Comparison of ENCODE assay signal across 1 cellular context in the genomic region with DNA sequence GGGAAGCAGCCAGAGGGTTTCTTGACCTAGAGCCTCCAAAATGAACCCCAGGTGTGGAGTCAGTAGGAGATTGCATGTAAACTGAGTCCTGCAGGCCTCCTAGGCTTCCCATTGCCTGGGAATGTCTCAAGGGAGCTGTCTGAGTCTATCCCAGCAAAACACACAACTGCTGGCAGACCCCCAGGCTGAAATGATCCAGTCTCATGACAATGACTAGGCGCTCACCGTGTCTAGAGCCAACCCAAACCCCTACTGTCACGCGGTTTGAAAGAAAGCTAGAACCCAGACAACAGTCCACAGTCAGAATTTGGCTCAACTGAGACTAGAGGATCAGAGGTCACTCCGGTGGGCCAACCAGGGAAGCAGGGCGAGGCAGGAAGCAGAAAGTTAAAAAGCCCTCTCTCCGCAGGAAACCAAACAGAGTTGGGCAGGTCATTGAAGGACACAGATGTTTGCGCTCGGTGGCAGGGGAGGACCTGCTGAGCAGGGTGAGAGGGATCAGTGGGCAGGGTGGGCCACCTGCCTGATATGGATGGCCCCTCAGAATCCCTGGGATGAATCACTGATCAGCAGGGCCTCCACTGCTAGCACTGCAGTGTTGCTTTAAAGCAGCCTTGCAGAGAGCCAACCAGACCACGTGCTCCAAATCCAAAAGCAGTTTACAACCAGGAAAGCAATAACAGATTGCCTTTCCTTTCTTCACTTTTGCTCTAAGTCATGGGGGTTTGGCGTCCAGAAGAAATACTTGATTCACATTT.
TF ChIP-seq lines count a peak whose summit lies in the region.

No MANE protein-coding gene starts in this region.

TF ChIP-seq in HepG2, 621 proteins besides CTCF, POLR2A, EP300 and RAD21 (continued from another document and continues in another):
- no peak for TF ChIP-seq HMGA1 (CRISPR knock-in tag; conservative IDR thresholded peaks at IDR 0.05)
- TF ChIP-seq ADNP (CRISPR knock-in tag; IDR thresholded peaks at IDR 0.05) = no peak
- TF ChIP-seq ZBTB7A (CRISPR knock-in tag; IDR thresholded peaks at IDR 0.05) = peak; percentile 88; the same call in 1 of the 2 replicates
- TF ChIP-seq ATM (IDR thresholded peaks at IDR 0.05; ENCODE audit: borderline replicate concordance) = no peak
- TF ChIP-seq, protein P1, sequence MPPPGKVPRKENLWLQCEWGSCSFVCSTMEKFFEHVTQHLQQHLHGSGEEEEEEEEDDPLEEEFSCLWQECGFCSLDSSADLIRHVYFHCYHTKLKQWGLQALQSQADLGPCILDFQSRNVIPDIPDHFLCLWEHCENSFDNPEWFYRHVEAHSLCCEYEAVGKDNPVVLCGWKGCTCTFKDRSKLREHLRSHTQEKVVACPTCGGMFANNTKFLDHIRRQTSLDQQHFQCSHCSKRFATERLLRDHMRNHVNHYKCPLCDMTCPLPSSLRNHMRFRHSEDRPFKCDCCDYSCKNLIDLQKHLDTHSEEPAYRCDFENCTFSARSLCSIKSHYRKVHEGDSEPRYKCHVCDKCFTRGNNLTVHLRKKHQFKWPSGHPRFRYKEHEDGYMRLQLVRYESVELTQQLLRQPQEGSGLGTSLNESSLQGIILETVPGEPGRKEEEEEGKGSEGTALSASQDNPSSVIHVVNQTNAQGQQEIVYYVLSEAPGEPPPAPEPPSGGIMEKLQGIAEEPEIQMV (CRISPR knock-in tag; IDR thresholded peaks at IDR 0.05; ENCODE audit: low read depth) = peak; percentile 84; the same call in 1 of the 2 replicates
- TF ChIP-seq ZNF234 (CRISPR knock-in tag; conservative IDR thresholded peaks at IDR 0.05) = no peak
- TF ChIP-seq ZNF510 (CRISPR knock-in tag; IDR thresholded peaks at IDR 0.05; ENCODE audit: low read depth) = no peak
- TF ChIP-seq ZFP36L2 (CRISPR knock-in tag; IDR thresholded peaks at IDR 0.05) = no peak
- peak; percentile 66 for TF ChIP-seq POLR2G (IDR thresholded peaks at IDR 0.05; ENCODE audit: low read depth, low read length)
- TF ChIP-seq ATRX (CRISPR knock-in tag; IDR thresholded peaks at IDR 0.05; ENCODE audit: borderline replicate concordance) = no peak
- TF ChIP-seq ZBTB38 (CRISPR knock-in tag; IDR thresholded peaks at IDR 0.05) = peak; percentile 66; the same call in 1 of the 2 replicates
- TF ChIP-seq ZNF24 (IDR thresholded peaks at IDR 0.05) = no peak
- no peak for TF ChIP-seq ARID2 (CRISPR knock-in tag; IDR thresholded peaks at IDR 0.05; ENCODE audit: borderline replicate concordance)
- TF ChIP-seq ZNF761 (CRISPR knock-in tag; conservative IDR thresholded peaks at IDR 0.05) = peak; percentile 84
- peak; percentile 89; the same call in 1 of the 2 replicates for TF ChIP-seq MTA1 (CRISPR knock-in tag; IDR thresholded peaks at IDR 0.05; ENCODE audit: borderline replicate concordance)
- 0 out of 2 replicates have a peak, but pooled peaks have one; percentile 6 for TF ChIP-seq SRF (IDR thresholded peaks at IDR 0.05; ENCODE audit: low read depth, low read length)
- no peak for TF ChIP-seq ZNF326 (CRISPR knock-in tag; IDR thresholded peaks at IDR 0.05; ENCODE audit: borderline replicate concordance)
- TF ChIP-seq, protein P2, sequence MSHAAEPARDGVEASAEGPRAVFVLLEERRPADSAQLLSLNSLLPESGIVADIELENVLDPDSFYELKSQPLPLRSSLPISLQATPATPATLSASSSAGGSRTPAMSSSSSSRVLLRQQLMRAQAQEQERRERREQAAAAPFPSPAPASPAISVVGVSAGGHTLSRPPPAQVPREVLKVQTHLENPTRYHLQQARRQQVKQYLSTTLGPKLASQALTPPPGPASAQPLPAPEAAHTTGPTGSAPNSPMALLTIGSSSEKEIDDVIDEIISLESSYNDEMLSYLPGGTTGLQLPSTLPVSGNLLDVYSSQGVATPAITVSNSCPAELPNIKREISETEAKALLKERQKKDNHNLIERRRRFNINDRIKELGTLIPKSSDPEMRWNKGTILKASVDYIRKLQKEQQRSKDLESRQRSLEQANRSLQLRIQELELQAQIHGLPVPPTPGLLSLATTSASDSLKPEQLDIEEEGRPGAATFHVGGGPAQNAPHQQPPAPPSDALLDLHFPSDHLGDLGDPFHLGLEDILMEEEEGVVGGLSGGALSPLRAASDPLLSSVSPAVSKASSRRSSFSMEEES (CRISPR knock-in tag; IDR thresholded peaks at IDR 0.05) = peak; percentile 95
- peak; percentile 62; the same call in 1 of the 2 replicates for TF ChIP-seq MYPOP (CRISPR knock-in tag; IDR thresholded peaks at IDR 0.05)
- TF ChIP-seq TCF7L2 (IDR thresholded peaks at IDR 0.05; ENCODE audit: low read depth, low read length) = no peak
- peak; percentile 65; the same call in 1 of the 2 replicates for TF ChIP-seq ZBTB34 (CRISPR knock-in tag; IDR thresholded peaks at IDR 0.05)
- 0 out of 2 replicates have a peak, but pooled peaks have one; percentile 36 for TF ChIP-seq DNMT1 (CRISPR knock-in tag; IDR thresholded peaks at IDR 0.05)
- TF ChIP-seq ZNF569 (CRISPR knock-in tag; IDR thresholded peaks at IDR 0.05; ENCODE audit: borderline replicate concordance) = no peak
- TF ChIP-seq, protein P3, sequence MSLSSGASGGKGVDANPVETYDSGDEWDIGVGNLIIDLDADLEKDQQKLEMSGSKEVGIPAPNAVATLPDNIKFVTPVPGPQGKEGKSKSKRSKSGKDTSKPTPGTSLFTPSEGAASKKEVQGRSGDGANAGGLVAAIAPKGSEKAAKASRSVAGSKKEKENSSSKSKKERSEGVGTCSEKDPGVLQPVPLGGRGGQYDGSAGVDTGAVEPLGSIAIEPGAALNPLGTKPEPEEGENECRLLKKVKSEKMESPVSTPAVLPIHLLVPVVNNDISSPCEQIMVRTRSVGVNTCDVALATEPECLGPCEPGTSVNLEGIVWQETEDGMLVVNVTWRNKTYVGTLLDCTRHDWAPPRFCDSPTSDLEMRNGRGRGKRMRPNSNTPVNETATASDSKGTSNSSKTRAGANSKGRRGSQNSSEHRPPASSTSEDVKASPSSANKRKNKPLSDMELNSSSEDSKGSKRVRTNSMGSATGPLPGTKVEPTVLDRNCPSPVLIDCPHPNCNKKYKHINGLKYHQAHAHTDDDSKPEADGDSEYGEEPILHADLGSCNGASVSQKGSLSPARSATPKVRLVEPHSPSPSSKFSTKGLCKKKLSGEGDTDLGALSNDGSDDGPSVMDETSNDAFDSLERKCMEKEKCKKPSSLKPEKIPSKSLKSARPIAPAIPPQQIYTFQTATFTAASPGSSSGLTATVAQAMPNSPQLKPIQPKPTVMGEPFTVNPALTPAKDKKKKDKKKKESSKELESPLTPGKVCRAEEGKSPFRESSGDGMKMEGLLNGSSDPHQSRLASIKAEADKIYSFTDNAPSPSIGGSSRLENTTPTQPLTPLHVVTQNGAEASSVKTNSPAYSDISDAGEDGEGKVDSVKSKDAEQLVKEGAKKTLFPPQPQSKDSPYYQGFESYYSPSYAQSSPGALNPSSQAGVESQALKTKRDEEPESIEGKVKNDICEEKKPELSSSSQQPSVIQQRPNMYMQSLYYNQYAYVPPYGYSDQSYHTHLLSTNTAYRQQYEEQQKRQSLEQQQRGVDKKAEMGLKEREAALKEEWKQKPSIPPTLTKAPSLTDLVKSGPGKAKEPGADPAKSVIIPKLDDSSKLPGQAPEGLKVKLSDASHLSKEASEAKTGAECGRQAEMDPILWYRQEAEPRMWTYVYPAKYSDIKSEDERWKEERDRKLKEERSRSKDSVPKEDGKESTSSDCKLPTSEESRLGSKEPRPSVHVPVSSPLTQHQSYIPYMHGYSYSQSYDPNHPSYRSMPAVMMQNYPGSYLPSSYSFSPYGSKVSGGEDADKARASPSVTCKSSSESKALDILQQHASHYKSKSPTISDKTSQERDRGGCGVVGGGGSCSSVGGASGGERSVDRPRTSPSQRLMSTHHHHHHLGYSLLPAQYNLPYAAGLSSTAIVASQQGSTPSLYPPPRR (CRISPR knock-in tag; IDR thresholded peaks at IDR 0.05; ENCODE audit: borderline replicate concordance) = peak; percentile 90
- peak; percentile 46; the same call in 1 of the 2 replicates for TF ChIP-seq ZFY (CRISPR knock-in tag; IDR thresholded peaks at IDR 0.05)
- no peak for TF ChIP-seq ZNF550 (CRISPR knock-in tag; IDR thresholded peaks at IDR 0.05; ENCODE audit: borderline replicate concordance)
- no peak; the same call in 1 of the 2 replicates for TF ChIP-seq SMAD1 (CRISPR knock-in tag; IDR thresholded peaks at IDR 0.05; ENCODE audit: borderline replicate concordance, low read depth)
- TF ChIP-seq GMEB1 (CRISPR knock-in tag; IDR thresholded peaks at IDR 0.05; ENCODE audit: borderline replicate concordance) = peak; percentile 28; the same call in 1 of the 2 replicates
- TF ChIP-seq ZNF557 (CRISPR knock-in tag; IDR thresholded peaks at IDR 0.05) = no peak; the same call in 1 of the 2 replicates
- TF ChIP-seq, protein P4, sequence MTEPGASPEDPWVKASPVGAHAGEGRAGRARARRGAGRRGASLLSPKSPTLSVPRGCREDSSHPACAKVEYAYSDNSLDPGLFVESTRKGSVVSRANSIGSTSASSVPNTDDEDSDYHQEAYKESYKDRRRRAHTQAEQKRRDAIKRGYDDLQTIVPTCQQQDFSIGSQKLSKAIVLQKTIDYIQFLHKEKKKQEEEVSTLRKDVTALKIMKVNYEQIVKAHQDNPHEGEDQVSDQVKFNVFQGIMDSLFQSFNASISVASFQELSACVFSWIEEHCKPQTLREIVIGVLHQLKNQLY (CRISPR knock-in tag; IDR thresholded peaks at IDR 0.05) = peak; percentile 75; the same call in 1 of the 2 replicates
- peak; percentile 87; the same call in 1 of the 2 replicates for TF ChIP-seq NCOA1 (CRISPR knock-in tag; IDR thresholded peaks at IDR 0.05)
